Comparison of ENCODE assay signal across 17 cellular contexts in genomic region chr17:76953926-76954325, GRCh38.
DNase-seq lines count a peak whose midpoint lies in the region; ATAC-seq and TF ChIP-seq lines count a peak whose summit lies in the region.
"Had no signal": no experiment of that assay in that cellular context is flagged by ENCODE, and none has a peak within 500 bp of the region (broad histone marks: within the 10 kb centered on the region; RNA-seq: fewer than 3 reads in every experiment).

No MANE protein-coding gene starts in this region.

- H3K4me2 ChIP-seq in BLaER1 (peak overlapping the region; percentile 45), osteoblast (ENCODE audit: insufficient read depth, low read length) (no peak overlapping the region)
- H3K4me2 ChIP-seq: A549, GM23338 had no signal

- TF ChIP-seq CTCF in fibroblast of the aortic adventitia (IDR thresholded peaks at IDR 0.05; ENCODE audit: insufficient read depth, low read length) (no peak), osteoblast (IDR thresholded peaks at IDR 0.05; ENCODE audit: extremely low read depth, low read depth, low read length) (no peak)

- no peak overlapping the region for H2AFZ ChIP-seq in osteoblast (ENCODE audit: low read length)
- H2AFZ ChIP-seq: GM23338 had no signal

- H3K27ac ChIP-seq in BLaER1: 0 out of 2 replicates have a peak overlapping the region, but pooled peaks have one; percentile 1
- no peak overlapping the region for H3K27ac ChIP-seq in osteoblast (ENCODE audit: low read depth, low read length)
- H3K27ac ChIP-seq: SK-N-MC had no signal

- H3K9me3 ChIP-seq in BLaER1: no peaks in the 10 kb centered on the region
- H3K9me3 ChIP-seq in osteoblast (ENCODE audit: low read depth, low read length): no peaks in the 10 kb centered on the region
- H3K9me3 ChIP-seq: A549 had no signal

- ATAC-seq in HG03342 (IDR thresholded peaks at IDR 0.05; ENCODE audit: unreplicated experiment): no peak
- ATAC-seq: A549, GM23338, T-cell had no signal

- peaks cover 82% of the 10 kb centered on the region for H3K4me1 ChIP-seq in BLaER1
- peaks cover 7% of the 10 kb centered on the region for H3K4me1 ChIP-seq in osteoblast (ENCODE audit: insufficient read depth, low read length)
- H3K4me1 ChIP-seq: A549 had no signal

- no peaks in the 10 kb centered on the region for H3K79me2 ChIP-seq in osteoblast (ENCODE audit: insufficient read depth, low read length)

- DNase-seq in GOT3 (lab: John Stamatoyannopoulos, UW): peak; percentile 35
- peak; percentile 68 for DNase-seq in NCI-H69 (lab: John Stamatoyannopoulos, UW)
- peak; percentile 10 for DNase-seq in fibroblast of the aortic adventitia (ENCODE audit: low read depth)
- no peak for DNase-seq in SIG-M5 treated with dmso at 0.1 percent for 504 hours (lab: John Stamatoyannopoulos, UW; ENCODE audit: unreplicated experiment)
- DNase-seq in osteoblast (ENCODE audit: insufficient read length, low spot score, missing footprints): no peak
- DNase-seq: CD4-positive, CD25-positive, alpha-beta regulatory T cell; GF-D8; KG1; NCI-H1436; NCI-H524; OCI-M1; T-cell had no signal

- H3K4me3 ChIP-seq in BLaER1 (no peak overlapping the region), fibroblast of the aortic adventitia (ENCODE audit: low read depth, low read length) (no peak overlapping the region), osteoblast (ENCODE audit: insufficient read depth, low read length) (no peak overlapping the region)
- H3K4me3 ChIP-seq: A549, GM23338, SK-N-MC had no signal

- no peak overlapping the region for H3K9ac ChIP-seq in BLaER1

- H4K20me1 ChIP-seq in BLaER1 (peaks cover 17% of the 10 kb centered on the region; the same call in 1 of the 2 replicates), osteoblast (ENCODE audit: insufficient read depth, low read length) (no peaks in the 10 kb centered on the region)

- H3K36me3 ChIP-seq in BLaER1: peaks cover 19% of the 10 kb centered on the region
- no peaks in the 10 kb centered on the region for H3K36me3 ChIP-seq in osteoblast (ENCODE audit: insufficient read depth, low read length)

- H3K27me3 ChIP-seq in BLaER1 (no peaks in the 10 kb centered on the region), osteoblast (ENCODE audit: insufficient read depth, low read length) (peaks cover 16% of the 10 kb centered on the region)

Comparison
In these comparisons a context has a peak if more than half of its experiments do, and no peak if none do; other contexts are left out.
1. DNase-seq: peak in GOT3 (single experiment), NCI-H69 (single experiment) and fibroblast of the aortic adventitia (single experiment); none in SIG-M5 treated with dmso at 0.1 percent for 504 hours (single experiment) and osteoblast (single experiment).